1 cellular context compared by ENCODE assay signal in the genomic region with DNA sequence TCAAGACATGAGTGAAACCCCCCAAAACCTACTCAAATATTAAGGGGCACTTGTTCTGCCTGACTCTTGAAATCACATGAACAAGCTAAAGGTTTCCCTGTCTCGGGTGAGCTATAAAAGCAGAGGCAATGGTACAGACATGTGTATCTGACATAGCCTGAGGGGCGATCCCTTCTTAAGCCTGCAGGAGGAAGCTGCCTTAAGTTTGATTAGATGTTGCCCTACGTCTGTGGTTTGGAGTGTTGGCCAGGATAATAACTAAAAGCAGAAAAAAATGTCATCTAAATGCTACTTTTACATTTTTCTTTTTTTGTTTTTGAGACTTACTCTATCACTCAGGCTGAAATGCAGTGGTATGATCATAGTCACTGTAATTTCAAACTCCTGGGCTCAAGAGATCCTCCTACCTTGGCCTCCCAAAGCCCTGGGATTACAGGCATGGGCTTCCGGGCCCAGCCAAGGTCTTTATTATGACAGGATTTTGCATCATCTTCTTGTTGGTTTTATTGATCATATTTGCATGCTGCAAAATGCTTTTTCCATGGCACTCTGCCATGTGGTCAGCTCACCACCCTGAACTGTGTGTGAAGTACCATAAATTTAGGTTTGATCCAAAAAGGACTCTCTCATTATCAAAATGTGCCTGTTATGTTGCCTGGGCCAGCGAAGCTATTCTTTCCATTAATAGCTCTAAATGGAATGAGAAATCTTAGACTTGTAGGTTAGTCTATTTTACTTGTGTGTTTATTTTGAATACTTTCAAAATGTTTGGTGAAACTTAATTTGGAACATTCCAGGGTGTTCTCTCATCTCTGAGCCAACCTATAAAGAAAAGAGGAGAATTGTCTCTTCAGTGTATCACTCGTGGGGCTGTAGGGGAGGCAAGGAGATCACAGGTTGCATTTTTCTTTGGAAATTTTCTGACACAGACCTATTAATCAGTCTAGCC.
TF ChIP-seq lines count a peak whose summit lies in the region.

No MANE protein-coding gene starts in this region.

TF ChIP-seq in IMR-90, 13 proteins besides CTCF, POLR2A, EP300 and RAD21:
- TF ChIP-seq, protein P1, sequence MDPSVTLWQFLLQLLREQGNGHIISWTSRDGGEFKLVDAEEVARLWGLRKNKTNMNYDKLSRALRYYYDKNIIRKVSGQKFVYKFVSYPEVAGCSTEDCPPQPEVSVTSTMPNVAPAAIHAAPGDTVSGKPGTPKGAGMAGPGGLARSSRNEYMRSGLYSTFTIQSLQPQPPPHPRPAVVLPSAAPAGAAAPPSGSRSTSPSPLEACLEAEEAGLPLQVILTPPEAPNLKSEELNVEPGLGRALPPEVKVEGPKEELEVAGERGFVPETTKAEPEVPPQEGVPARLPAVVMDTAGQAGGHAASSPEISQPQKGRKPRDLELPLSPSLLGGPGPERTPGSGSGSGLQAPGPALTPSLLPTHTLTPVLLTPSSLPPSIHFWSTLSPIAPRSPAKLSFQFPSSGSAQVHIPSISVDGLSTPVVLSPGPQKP (IDR thresholded peaks at IDR 0.05; ENCODE audit: borderline replicate concordance, low read depth, low read length) = no peak
- TF ChIP-seq BHLHE40 (IDR thresholded peaks at IDR 0.05; ENCODE audit: low read depth, low read length) = no peak
TF ChIP-seq in IMR-90: peak in this region for 0.
